Comparison of ENCODE assay signal across 17 cellular contexts in genomic region chr20:39318911-39319310, GRCh38.
DNase-seq lines count a peak whose midpoint lies in the region; ATAC-seq lines count a peak whose summit lies in the region.
"Had no signal": no experiment of that assay in that cellular context is flagged by ENCODE, and none has a peak within 500 bp of the region (broad histone marks: within the 10 kb centered on the region; RNA-seq: fewer than 3 reads in every experiment).

No MANE protein-coding gene starts in this region.

- no peaks in the 10 kb centered on the region for H3K9me3 Mint-ChIP-seq in activated naive CD8-positive, alpha-beta T cell treated with anti-CD3 and anti-CD28 coated beads, Interleukin-2, amount 50 U/mL, for 24 hours
- H3K9me3 Mint-ChIP-seq: CD8-positive, alpha-beta memory T cell; GM23338 had no signal

- H3K27ac Mint-ChIP-seq in T-helper 17 cell = no peak overlapping the region
- no peak overlapping the region for H3K27ac Mint-ChIP-seq in activated naive CD8-positive, alpha-beta T cell treated with anti-CD3 and anti-CD28 coated beads, Interleukin-2, amount 50 U/mL, for 24 hours
- H3K27ac Mint-ChIP-seq: CD4-positive, CD25-positive, alpha-beta regulatory T cell; CD8-positive, alpha-beta memory T cell; GM23338 had no signal

- no peaks in the 10 kb centered on the region for H3K4me1 Mint-ChIP-seq in T-helper 17 cell
- no peaks in the 10 kb centered on the region for H3K4me1 Mint-ChIP-seq in activated naive CD8-positive, alpha-beta T cell treated with anti-CD3 and anti-CD28 coated beads, Interleukin-2, amount 50 U/mL, for 24 hours
- H3K4me1 Mint-ChIP-seq: CD4-positive, CD25-positive, alpha-beta regulatory T cell; CD8-positive, alpha-beta memory T cell; GM23338 had no signal

- H3K9me3 ChIP-seq in T-helper 17 cell (ENCODE audit: control insufficient read depth, low read length, poor library complexity, severe bottlenecking) = no peaks in the 10 kb centered on the region
- H3K9me3 ChIP-seq: BE2C had no signal

- no peaks in the 10 kb centered on the region for H3K36me3 Mint-ChIP-seq in T-helper 17 cell (ENCODE audit: low read depth)
- H3K36me3 Mint-ChIP-seq in activated naive CD8-positive, alpha-beta T cell treated with anti-CD3 and anti-CD28 coated beads, Interleukin-2, amount 50 U/mL, for 24 hours (ENCODE audit: low read depth) = no peaks in the 10 kb centered on the region
- H3K36me3 Mint-ChIP-seq: CD4-positive, CD25-positive, alpha-beta regulatory T cell; CD8-positive, alpha-beta memory T cell had no signal

- no peak overlapping the region for H3K4me3 Mint-ChIP-seq in T-helper 17 cell
- H3K4me3 Mint-ChIP-seq in activated naive CD8-positive, alpha-beta T cell treated with anti-CD3 and anti-CD28 coated beads, Interleukin-2, amount 50 U/mL, for 24 hours = no peak overlapping the region
- H3K4me3 Mint-ChIP-seq: CD4-positive, CD25-positive, alpha-beta regulatory T cell; CD8-positive, alpha-beta memory T cell; GM23338 had no signal

- ATAC-seq in T-helper 17 cell = no peak
- no peak for ATAC-seq in activated naive CD8-positive, alpha-beta T cell treated with anti-CD3 and anti-CD28 coated beads, Interleukin-2, amount 50 U/mL, for 24 hours
- ATAC-seq: GM23338 had no signal

- DNase-seq in NCI-H2227 (lab: John Stamatoyannopoulos, UW; ENCODE audit: unreplicated experiment) = peak; percentile 6
- DNase-seq in NCI-H2227 treated with DMSO at 0.1 percent for 48 hours (lab: John Stamatoyannopoulos, UW) = no peak
- peak; percentile 71 for DNase-seq in NCI-H524 treated with DMSO at 0.1 percent for 48 hours (lab: John Stamatoyannopoulos, UW)
- peak; percentile 58 for DNase-seq in SK-N-DZ (ENCODE audit: low spot score)
- DNase-seq in T-helper 17 cell = no peak
- no peak for DNase-seq in activated naive CD8-positive, alpha-beta T cell treated with anti-CD3 and anti-CD28 coated beads, Interleukin-2, amount 50 U/mL, for 24 hours
- DNase-seq: ACHN; BE2C; C1 segment of cervical spinal cord; CD4-positive, CD25-positive, alpha-beta regulatory T cell; CD8-positive, alpha-beta memory T cell; COR-L47; DMS153; DMS79; GDM1; HCEC 1CT had no signal

- peaks cover 22% of the 10 kb centered on the region for H3K27me3 Mint-ChIP-seq in T-helper 17 cell
- H3K27me3 Mint-ChIP-seq in activated naive CD8-positive, alpha-beta T cell treated with anti-CD3 and anti-CD28 coated beads, Interleukin-2, amount 50 U/mL, for 24 hours = peaks cover 6% of the 10 kb centered on the region
- H3K27me3 Mint-ChIP-seq: CD4-positive, CD25-positive, alpha-beta regulatory T cell had no signal

Comparison
In these comparisons a context has a peak if more than half of its experiments do, and no peak if none do; other contexts are left out.
1. DNase-seq: peak in NCI-H2227 (single experiment), NCI-H524 treated with DMSO at 0.1 percent for 48 hours (single experiment) and SK-N-DZ (single experiment); none in NCI-H2227 treated with DMSO at 0.1 percent for 48 hours (single experiment), T-helper 17 cell (0 of 3) and activated naive CD8-positive, alpha-beta T cell treated with anti-CD3 and anti-CD28 coated beads, Interleukin-2, amount 50 U/mL, for 24 hours (single experiment).